1 cellular context compared by ENCODE assay signal in genomic region chr3:119599558-119600174, GRCh38.
TF ChIP-seq lines count a peak whose summit lies in the region.

No MANE protein-coding gene starts in this region.

TF ChIP-seq in GM23338, 12 proteins besides CTCF, POLR2A, EP300 and RAD21 (continued from another document):
- TF ChIP-seq EZH2 (IDR thresholded peaks at IDR 0.05; ENCODE audit: low read depth, unreplicated experiment) (no peak), ETS1 (IDR thresholded peaks at IDR 0.05) (no peak), ZNF462 (CRISPR knock-in tag; IDR thresholded peaks at IDR 0.05) (no peak), STAT1 (IDR thresholded peaks at IDR 0.05; ENCODE audit: unreplicated experiment) (no peak), NANOG (IDR thresholded peaks at IDR 0.05; ENCODE audit: borderline replicate concordance) (no peak)
